Comparison of ENCODE assay signal across 8 cellular contexts in genomic region chr2:72148975-72149555, GRCh38. TPM values are rescaled to one million over a fixed set of nuclear protein-coding genes. Genes with fewer than 3 reads are reported as not detected.
DNase-seq lines count a peak whose midpoint lies in the region; ATAC-seq and TF ChIP-seq lines count a peak whose summit lies in the region.

No MANE protein-coding gene starts in this region.

- peaks cover 32% of the 10 kb centered on the region for H3K4me1 Mint-ChIP-seq in activated naive CD8-positive, alpha-beta T cell treated with anti-CD3 and anti-CD28 coated beads, Interleukin-2, amount 50 U/mL, for 24 hours

- H3K4me3 Mint-ChIP-seq in activated naive CD8-positive, alpha-beta T cell treated with anti-CD3 and anti-CD28 coated beads, Interleukin-2, amount 50 U/mL, for 24 hours, result peak overlapping the region; percentile 71

- H3K4me3 ChIP-seq in hepatocyte (peak overlapping the region; percentile 49), retinal pigment epithelial cell (ENCODE audit: low read length) (peak overlapping the region; percentile 54), OCI-LY7 (ENCODE audit: low read depth, low read length, poor library complexity, severe bottlenecking) (no peak overlapping the region)

- no peaks in the 10 kb centered on the region for H3K36me3 ChIP-seq in hepatocyte (replicated peaks; ENCODE audit: insufficient read depth, low read depth)
- H3K36me3 ChIP-seq in OCI-LY7 (ENCODE audit: insufficient read depth, low read length), result no peaks in the 10 kb centered on the region

- peaks cover 37% of the 10 kb centered on the region for H3K4me1 ChIP-seq in hepatocyte (ENCODE audit: insufficient read depth)
- no peaks in the 10 kb centered on the region for H3K4me1 ChIP-seq in OCI-LY7 (ENCODE audit: insufficient read depth, low read length, poor library complexity, severe bottlenecking)

- H3K79me2 ChIP-seq in hepatocyte (no peaks in the 10 kb centered on the region), OCI-LY7 (ENCODE audit: insufficient read depth, low read depth, low read length) (no peaks in the 10 kb centered on the region)

- peak; percentile 4 for ATAC-seq in activated naive CD8-positive, alpha-beta T cell treated with anti-CD3 and anti-CD28 coated beads, Interleukin-2, amount 50 U/mL, for 24 hours
- ATAC-seq in HG03460 (IDR thresholded peaks at IDR 0.05; ENCODE audit: unreplicated experiment), result no peak
- ATAC-seq in HG03521 (IDR thresholded peaks at IDR 0.05; ENCODE audit: unreplicated experiment), result no peak

- H3K9me3 ChIP-seq in hepatocyte (ENCODE audit: low read depth) (no peaks in the 10 kb centered on the region), OCI-LY7 (ENCODE audit: low read length) (no peaks in the 10 kb centered on the region)

- H3K27me3 ChIP-seq in hepatocyte, result peaks cover 57% of the 10 kb centered on the region

- DNase-seq in Caki2 (ENCODE audit: low read depth) (peak; percentile 57), M059J (ENCODE audit: low read depth) (peak; percentile 47), hepatocyte (ENCODE audit: low spot score) (peak; percentile 75), retinal pigment epithelial cell (ENCODE audit: low read depth) (no peak), OCI-LY7 (ENCODE audit: low spot score) (no peak)
- DNase-seq in activated naive CD8-positive, alpha-beta T cell treated with anti-CD3 and anti-CD28 coated beads, Interleukin-2, amount 50 U/mL, for 24 hours, result peak; percentile 17

- peak overlapping the region; percentile 26 for H3K27ac ChIP-seq in hepatocyte
- H3K27ac ChIP-seq in OCI-LY7 (ENCODE audit: low read depth, low read length, poor library complexity, severe bottlenecking), result no peak overlapping the region

- H2AFZ ChIP-seq in hepatocyte (peak overlapping the region; percentile 33), OCI-LY7 (ENCODE audit: low read length) (no peak overlapping the region)

- BruUV-seq in OCI-LY7 (replicated peaks; lab: Mats Ljungman, UMichigan), result no TSS peak

- peaks cover 61% of the 10 kb centered on the region for H3K27me3 Mint-ChIP-seq in activated naive CD8-positive, alpha-beta T cell treated with anti-CD3 and anti-CD28 coated beads, Interleukin-2, amount 50 U/mL, for 24 hours

- H3K27ac Mint-ChIP-seq in activated naive CD8-positive, alpha-beta T cell treated with anti-CD3 and anti-CD28 coated beads, Interleukin-2, amount 50 U/mL, for 24 hours, result no peak overlapping the region

- CTCF ChIA-PET in OCI-LY7 (lab: Charles Lee; ENCODE audit: unreplicated experiment), result no interaction called here

- TF ChIP-seq CTCF in hepatocyte (IDR thresholded peaks at IDR 0.05; ENCODE audit: poor library complexity) (no peak), retinal pigment epithelial cell (conservative IDR thresholded peaks at IDR 0.05; ENCODE audit: low read depth, low read length) (no peak), OCI-LY7 (conservative IDR thresholded peaks at IDR 0.05; ENCODE audit: low read length) (no peak)

- intact Hi-C loops in OCI-LY7 (cut with micrococcal nuclease; ENCODE audit: unreplicated experiment), result no loop called here

- 1% methylated on average over 32 of the region's 58 CpGs for WGBS in hepatocyte (ENCODE audit: low lambda C conversion rate, missing lambda C conversion rate)

- POLR2A ChIA-PET in OCI-LY7 (lab: Charles Lee), result no interaction called here

- H3K9me3 Mint-ChIP-seq in activated naive CD8-positive, alpha-beta T cell treated with anti-CD3 and anti-CD28 coated beads, Interleukin-2, amount 50 U/mL, for 24 hours, result no peaks in the 10 kb centered on the region

- in situ Hi-C loops in Caki2 (cut with HindIII; ENCODE audit: low pct_unique_long_range_greater_than_20kb, low sequenced_read_pairs), result no loop called here

- H3K9me2 ChIP-seq in hepatocyte (replicated peaks; ENCODE audit: insufficient read depth) (no peaks in the 10 kb centered on the region), OCI-LY7 (ENCODE audit: insufficient read depth, low read length) (no peaks in the 10 kb centered on the region)

- no peaks in the 10 kb centered on the region for H4K20me1 ChIP-seq in hepatocyte (ENCODE audit: insufficient read depth, poor library complexity, severe bottlenecking)
- no peaks in the 10 kb centered on the region for H4K20me1 ChIP-seq in OCI-LY7 (ENCODE audit: insufficient read depth, low read length)

- H3K4me2 ChIP-seq in hepatocyte, result peak overlapping the region; percentile 97
- H3K4me2 ChIP-seq in OCI-LY7 (ENCODE audit: low read length), result no peak overlapping the region

- no peaks in the 10 kb centered on the region for H3K36me3 Mint-ChIP-seq in activated naive CD8-positive, alpha-beta T cell treated with anti-CD3 and anti-CD28 coated beads, Interleukin-2, amount 50 U/mL, for 24 hours (ENCODE audit: low read depth)

RNA-seq across cellular contexts. Expression of gene CYP26B1, which starts 1.4 kb away (rescaled TPM):
- total RNA-seq in Caki2 (2014; rRNA removed; shearing (Covaris generic); ENCODE audit: low replicate concordance), result 5.4 and 7.6 TPM in 2 replicates
- total RNA-seq in M059J (2014; rRNA removed; shearing (Covaris generic)), result 4.2 and 6.8 TPM in 2 replicates
- total RNA-seq in hepatocyte (5.2 and 6.5 TPM in 2 replicates), OCI-LY7 (2022) (not detected in 2 replicates)
- 2.3 and 3.9 TPM in 2 replicates for polyA plus RNA-seq in hepatocyte
- not detected in 2 replicates for total RNA-seq in OCI-LY7 (2014; rRNA removed; shearing (Covaris generic))

Comparison
In these comparisons a context has a peak if more than half of its experiments do, and no peak if none do; other contexts are left out.
1. DNase-seq: peak in Caki2 (single experiment), M059J (single experiment), activated naive CD8-positive, alpha-beta T cell treated with anti-CD3 and anti-CD28 coated beads, Interleukin-2, amount 50 U/mL, for 24 hours (single experiment) and hepatocyte (single experiment); none in retinal pigment epithelial cell (single experiment) and OCI-LY7 (single experiment).